Comparison of ENCODE assay signal across 26 cellular contexts in the genomic region with DNA sequence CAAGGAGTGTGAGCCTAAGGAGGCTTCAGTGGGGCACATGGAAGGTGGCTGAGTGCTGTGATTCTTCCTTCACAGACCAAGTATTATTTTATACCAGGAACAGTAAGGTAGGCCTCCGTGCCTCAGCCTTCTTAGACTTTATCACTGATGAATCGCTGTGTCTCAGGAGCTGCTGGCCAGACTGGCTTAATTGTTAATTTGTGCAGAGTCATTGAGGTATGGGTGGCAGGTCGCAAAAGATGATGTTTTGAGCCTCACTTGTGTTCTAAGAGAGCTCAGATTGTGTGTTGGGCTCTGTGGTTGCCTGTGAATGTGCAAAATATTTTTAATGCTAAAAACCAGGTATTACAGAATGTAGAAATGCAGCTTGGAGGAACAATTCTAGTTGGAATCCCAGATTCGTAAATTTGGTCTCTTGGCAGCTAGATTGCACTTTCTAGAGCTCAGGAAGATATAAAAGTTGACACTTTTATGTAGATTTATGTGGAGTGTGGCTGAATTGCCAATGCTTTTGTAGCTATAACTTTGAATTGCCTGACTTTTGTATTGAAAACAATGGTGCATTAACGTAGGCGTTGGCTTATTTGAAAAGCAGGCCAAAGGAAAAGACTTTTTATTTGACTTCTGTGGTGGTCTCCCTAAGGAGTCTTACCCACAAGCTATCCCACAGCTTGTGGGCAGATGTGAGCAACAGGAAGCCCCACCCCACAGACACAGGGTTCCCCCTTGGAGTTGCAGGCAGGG. TPM values are rescaled to one million over a fixed set of nuclear protein-coding genes. Genes with fewer than 3 reads are reported as not detected.
DNase-seq lines count a peak whose midpoint lies in the region; FAIRE-seq and TF ChIP-seq lines count a peak whose summit lies in the region.
"Had no signal": no experiment of that assay in that cellular context is flagged by ENCODE, and none has a peak within 500 bp of the region (broad histone marks: within the 10 kb centered on the region; RNA-seq: fewer than 3 reads in every experiment).

No MANE protein-coding gene starts in this region.

- H3K36me3 Mint-ChIP-seq in activated naive CD4-positive, alpha-beta T cell treated with anti-CD3 and anti-CD28 coated beads for 36 hours (ENCODE audit: low read depth) = peaks cover 14% of the 10 kb centered on the region

- POLR2A ChIA-PET in BJ (lab: Charles Lee) = no interaction called here

- no peaks in the 10 kb centered on the region for H3K9me3 ChIP-seq in HAP-1
- H3K9me3 ChIP-seq: esophagus muscularis mucosa, tibial nerve had no signal

- TF ChIP-seq CTCF in BJ (IDR thresholded peaks at IDR 0.05; ENCODE audit: insufficient read depth, low read depth, low read length) (no peak), astrocyte of the spinal cord (IDR thresholded peaks at IDR 0.05; ENCODE audit: low read depth, low read length) (no peak), coronary artery (IDR thresholded peaks at IDR 0.05) (no peak)

- H3K27ac ChIP-seq in coronary artery = no peak overlapping the region
- H3K27ac ChIP-seq: esophagus muscularis mucosa, tibial nerve had no signal

- CTCF ChIA-PET in BJ (lab: Yijun Ruan, JAX) = interaction anchor here (1.0 kb wide), 1 partner anchor 216 kb away, joined by 3 read pairs; no protein-coding TSS in a partner anchor
- CTCF ChIA-PET in activated naive CD4-positive, alpha-beta T cell treated with anti-CD3 and anti-CD28 coated beads for 36 hours (lab: Charles Lee) = interaction anchor here (0.7 to 1.0 kb wide), 2 partner anchors 221 to 1047 kb away, joined by 3 read pairs; no protein-coding TSS in a partner anchor

- H3K4me3 ChIP-seq in BJ (ENCODE audit: low read depth, low read length) = no peak overlapping the region
- no peak overlapping the region for H3K4me3 ChIP-seq in HAP-1
- H3K4me3 ChIP-seq in astrocyte of the spinal cord (ENCODE audit: low read depth, low read length) = no peak overlapping the region
- no peak overlapping the region for H3K4me3 ChIP-seq in coronary artery
- H3K4me3 ChIP-seq: esophagus muscularis mucosa, smooth muscle cell, tibial nerve had no signal

- no peaks in the 10 kb centered on the region for H3K36me3 ChIP-seq in BJ (ENCODE audit: control insufficient read depth, insufficient read depth, low read length)
- peaks cover 3% of the 10 kb centered on the region; the same call in 1 of the 2 replicates for H3K36me3 ChIP-seq in HAP-1 (replicated peaks)

- no peaks in the 10 kb centered on the region for H3K9me3 Mint-ChIP-seq in activated naive CD4-positive, alpha-beta T cell treated with anti-CD3 and anti-CD28 coated beads for 36 hours
- H3K9me3 Mint-ChIP-seq: activated naive CD4-positive, alpha-beta T cell treated with anti-CD3 and anti-CD28 coated beads, Interleukin-2, amount 50 U/mL, for 24 hours; activated T-cell treated with anti-CD3 and anti-CD28 coated beads, Interleukin-2, amount 50 U/mL, for 72 hours; central memory CD8-positive, alpha-beta T cell; HFFc6 had no signal

- DNase-seq in BJ (ENCODE audit: low read depth) (peak; percentile 81), HAP-1 (ENCODE audit: low spot score in 2 of 2) (peak; percentile 56 to 90), astrocyte of the spinal cord (ENCODE audit: low read depth, low spot score) (peak; percentile 17), myocyte (ENCODE audit: low read depth) (peak; percentile 13), coronary artery (ENCODE audit: low spot score) (no peak), OCI-M1 (lab: John Stamatoyannopoulos, UW) (no peak), frontal cortex (ENCODE audit: low spot score in 2 of 2) (no peak)
- DNase-seq in activated naive CD4-positive, alpha-beta T cell treated with anti-CD3 and anti-CD28 coated beads for 36 hours = no peak
- DNase-seq: activated T-cell treated with anti-CD3 and anti-CD28 coated beads, Interleukin-2, amount 50 U/mL, for 72 hours; aorta; DMS79; HFFc6; KBM-7; left cardiac atrium; NCI-H2029; NCI-H446 treated with DMSO at 0.1 percent for 48 hours; NK-92 treated with Interleukin-12 subunit alpha and Interleukin-12 subunit beta, amount 100 ng/mL, for 24 hours; stimulated activated CD4-positive, alpha-beta T cell treated with anti-CD3 and anti-CD28 coated beads, Interleukin-2, amount 100 ng/mL, for 48 hours; stimulated activated naive CD8-positive, alpha-beta T cell treated with anti-CD3 and anti-CD28 coated beads, Interleukin-15, Interleukin-2, amounts not matched to agents 100 U/mL and 50 U/mL, for 24 hours had no signal

- H3K27ac Mint-ChIP-seq in activated naive CD4-positive, alpha-beta T cell treated with anti-CD3 and anti-CD28 coated beads for 36 hours = no peak overlapping the region
- H3K27ac Mint-ChIP-seq: activated naive CD4-positive, alpha-beta T cell treated with anti-CD3 and anti-CD28 coated beads, Interleukin-2, amount 50 U/mL, for 24 hours; activated T-cell treated with anti-CD3 and anti-CD28 coated beads, Interleukin-2, amount 50 U/mL, for 72 hours; HFFc6; progenitor cell of endocrine pancreas had no signal

- H3K4me1 Mint-ChIP-seq in activated naive CD4-positive, alpha-beta T cell treated with anti-CD3 and anti-CD28 coated beads for 36 hours (ENCODE audit: low read depth) = peaks cover 6% of the 10 kb centered on the region
- H3K4me1 Mint-ChIP-seq: activated naive CD4-positive, alpha-beta T cell treated with anti-CD3 and anti-CD28 coated beads, Interleukin-2, amount 50 U/mL, for 24 hours; central memory CD8-positive, alpha-beta T cell had no signal

- H3K4me3 Mint-ChIP-seq in activated naive CD4-positive, alpha-beta T cell treated with anti-CD3 and anti-CD28 coated beads for 36 hours = no peak overlapping the region
- H3K4me3 Mint-ChIP-seq: activated naive CD4-positive, alpha-beta T cell treated with anti-CD3 and anti-CD28 coated beads, Interleukin-2, amount 50 U/mL, for 24 hours; activated T-cell treated with anti-CD3 and anti-CD28 coated beads, Interleukin-2, amount 50 U/mL, for 72 hours; central memory CD8-positive, alpha-beta T cell; HFFc6; neural crest cell had no signal

- peaks cover 33% of the 10 kb centered on the region for H3K4me1 ChIP-seq in HAP-1
- H3K4me1 ChIP-seq: esophagus muscularis mucosa had no signal

- intact Hi-C loops in activated naive CD4-positive, alpha-beta T cell treated with anti-CD3 and anti-CD28 coated beads for 36 hours (cut with micrococcal nuclease) = no loop called here

- in situ Hi-C loops in HAP-1 (cut with MboI; ENCODE audit: low sequenced_read_pairs) = no loop called here
- in situ Hi-C loops in astrocyte of the spinal cord (cut with HindIII; ENCODE audit: low sequenced_read_pairs) = no loop called here

- no peak for FAIRE-seq in frontal cortex (lab: Jason Lieb, UNC)

- no peaks in the 10 kb centered on the region for H3K27me3 ChIP-seq in BJ (ENCODE audit: control insufficient read depth, insufficient read depth, low read length)
- no peaks in the 10 kb centered on the region for H3K27me3 ChIP-seq in HAP-1 (ENCODE audit: low read depth)
- H3K27me3 ChIP-seq: esophagus muscularis mucosa, tibial nerve had no signal

- H3K27me3 Mint-ChIP-seq in activated naive CD4-positive, alpha-beta T cell treated with anti-CD3 and anti-CD28 coated beads for 36 hours (ENCODE audit: low read depth) = no peaks in the 10 kb centered on the region
- H3K27me3 Mint-ChIP-seq: activated naive CD4-positive, alpha-beta T cell treated with anti-CD3 and anti-CD28 coated beads, Interleukin-2, amount 50 U/mL, for 24 hours; central memory CD8-positive, alpha-beta T cell; progenitor cell of endocrine pancreas had no signal

RNA-seq across cellular contexts. Expression of a gene that starts 53.4 kb away (rescaled TPM):
- polyA plus RNA-seq in BJ (2011; rRNA removed) = 12.8 and 14.0 TPM in 2 replicates
- polyA minus RNA-seq in BJ (2011; rRNA and poly(A)+ RNA removed) = 15.1 and 16.0 TPM in 2 replicates
- total RNA-seq in myocyte (18.1 and 19.7 TPM in 2 replicates), frontal cortex (17.9 TPM)
- polyA plus RNA-seq in myocyte (2012) = 10.9 TPM
- total RNA-seq in activated naive CD4-positive, alpha-beta T cell treated with anti-CD3 and anti-CD28 coated beads for 36 hours = 10 to 100 TPM; 24.7 to 25.8 TPM

Comparison
In these comparisons a context has a peak if more than half of its experiments do, and no peak if none do; other contexts are left out.
1. DNase-seq: peak in BJ (single experiment), HAP-1 (2 of 2), astrocyte of the spinal cord (single experiment) and myocyte (single experiment); none in coronary artery (single experiment), activated naive CD4-positive, alpha-beta T cell treated with anti-CD3 and anti-CD28 coated beads for 36 hours (single experiment), OCI-M1 (single experiment) and frontal cortex (0 of 2).